ENCODE assay signal across 8 cellular contexts in the genomic region with DNA sequence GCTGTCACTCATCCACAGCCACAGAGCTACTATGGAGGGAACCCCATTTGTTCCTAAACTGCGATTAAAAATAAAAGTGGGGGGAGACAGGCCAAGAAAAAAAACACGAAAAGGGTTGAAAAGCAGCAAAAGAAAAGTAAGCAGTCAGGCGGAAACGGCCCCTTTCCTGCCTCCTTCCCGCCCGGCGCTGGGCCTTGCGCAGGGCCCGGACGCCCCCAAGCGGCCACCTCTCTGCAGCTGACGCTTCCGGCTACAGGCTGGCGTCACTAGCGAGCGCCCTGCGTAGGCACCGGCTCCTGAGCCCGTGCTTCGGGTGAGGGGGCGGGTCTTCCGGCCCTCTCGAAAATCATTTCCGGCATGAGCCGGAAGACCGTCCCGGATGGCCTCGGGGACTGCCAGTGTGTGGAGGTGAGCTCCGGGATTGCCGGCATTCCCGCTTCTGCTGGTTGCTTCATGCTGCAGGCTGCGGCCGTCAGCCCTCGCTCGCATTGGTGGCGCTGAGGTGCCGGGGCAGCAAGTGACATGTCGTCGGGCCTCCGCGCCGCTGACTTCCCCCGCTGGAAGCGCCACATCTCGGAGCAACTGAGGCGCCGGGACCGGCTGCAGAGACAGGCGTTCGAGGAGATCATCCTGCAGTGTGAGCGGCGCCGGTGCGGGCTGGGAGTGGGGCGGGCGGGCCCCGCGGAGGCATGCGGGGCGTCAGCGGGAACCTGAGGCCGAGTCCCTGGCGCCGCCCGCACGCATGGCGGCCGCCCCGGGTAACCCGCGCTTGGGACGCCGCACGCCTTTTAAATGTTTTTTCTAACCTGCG. TPM values are rescaled to one million over a fixed set of nuclear protein-coding genes. Genes with fewer than 3 reads are reported as not detected.
DNase-seq lines count a peak whose midpoint lies in the region; ATAC-seq and FAIRE-seq lines count a peak whose summit lies in the region.

ATG16L1 (plus strand) TSS at position 368 of the 811 bp plus-strand sequence; CDS start at position 523, 155 bp downstream.

- DNase-seq in Caki2 (ENCODE audit: low read depth) = peak; percentile 88
- peak; percentile 98 for DNase-seq in HTR-8/SVneo (ENCODE audit: insufficient read length, low spot score)
- DNase-seq in NOMO-1 treated with DMSO at 0.1 percent for 48 hours (lab: John Stamatoyannopoulos, UW; ENCODE audit: unreplicated experiment) = peak; percentile 96
- peak; percentile 88 to 92 for DNase-seq in activated CD8-positive, alpha-beta memory T cell treated with anti-CD3 and anti-CD28 coated beads for 4 hours (ENCODE audit: low read depth in 2 of 2)
- peak; percentile 90 to 93 (median 91) for DNase-seq in effector memory CD8-positive, alpha-beta T cell
- peak; percentile 87 to 91 for DNase-seq in memory B cell (ENCODE audit: low spot score in 2 of 2)
- peak; percentile 86 for DNase-seq in stimulated activated CD8-positive, alpha-beta memory T cell treated with anti-CD3 and anti-CD28 coated beads, Interleukin-12 subunit alpha, Interleukin-12 subunit beta, amount 100 ng/mL, for 24 hours (ENCODE audit: extremely low read depth)

- H3K9me3 Mint-ChIP-seq in effector memory CD8-positive, alpha-beta T cell = no peaks in the 10 kb centered on the region
- no peaks in the 10 kb centered on the region for H3K9me3 Mint-ChIP-seq in memory B cell

- ATAC-seq in GM21367 (IDR thresholded peaks at IDR 0.05; ENCODE audit: unreplicated experiment) (peak; percentile 91), memory B cell (ENCODE audit: low read depth) (peak; percentile 97)
- ATAC-seq in effector memory CD8-positive, alpha-beta T cell (replicated peaks) = peak; percentile 94

- in situ Hi-C loops in Caki2 (cut with HindIII; ENCODE audit: low pct_unique_long_range_greater_than_20kb, low sequenced_read_pairs) = no loop called here

- peak within 1 kb of the TSS; percentile 92 to 93 for H3K4me3 Mint-ChIP-seq in effector memory CD8-positive, alpha-beta T cell
- H3K4me3 Mint-ChIP-seq in memory B cell = peak within 1 kb of the TSS; percentile 87

- no peaks in the 10 kb centered on the region for H3K27me3 Mint-ChIP-seq in effector memory CD8-positive, alpha-beta T cell
- no peaks in the 10 kb centered on the region for H3K27me3 Mint-ChIP-seq in memory B cell

- FAIRE-seq in HTR-8/SVneo (lab: Jason Lieb, UNC) = no peak

- H3K36me3 Mint-ChIP-seq in effector memory CD8-positive, alpha-beta T cell (ENCODE audit: insufficient read depth) = peaks cover 43% of the 10 kb centered on the region
- H3K36me3 Mint-ChIP-seq in memory B cell = peaks cover 2% of the 10 kb centered on the region

- H3K27ac Mint-ChIP-seq in effector memory CD8-positive, alpha-beta T cell = peak within 1 kb of the TSS; percentile 96 to 98
- H3K27ac Mint-ChIP-seq in memory B cell = peak within 1 kb of the TSS; percentile 91

- H3K4me1 Mint-ChIP-seq in effector memory CD8-positive, alpha-beta T cell (ENCODE audit: low read depth in 2 of 2) = peaks cover 52 to 57% of the 10 kb centered on the region in 2 donors
- H3K4me1 Mint-ChIP-seq in memory B cell = peaks cover 30% of the 10 kb centered on the region

RNA-seq across cellular contexts. Expression of gene ATG16L1, which starts in this region (rescaled TPM):
- total RNA-seq in Caki2 (2014; rRNA removed; shearing (Covaris generic); ENCODE audit: low replicate concordance) = 33.0 and 41.6 TPM in 2 replicates

Comparison
In these comparisons a context has a peak if more than half of its experiments do, and no peak if none do; other contexts are left out.
1. Peak in every context shown above with its lines: DNase-seq and ATAC-seq.